ENCODE assay signal across 1 cellular context in genomic region chr10:18683427-18683826, GRCh38.
TF ChIP-seq lines count a peak whose summit lies in the region.

No MANE protein-coding gene starts in this region.

TF ChIP-seq in IMR-90, 13 proteins besides CTCF, POLR2A, EP300 and RAD21:
- TF ChIP-seq FOS (IDR thresholded peaks at IDR 0.05; ENCODE audit: low read depth, low read length): peak; percentile 35; the same call in 1 of the 2 replicates
- TF ChIP-seq USF2 (IDR thresholded peaks at IDR 0.05; ENCODE audit: low read depth, low read length): no peak
